Comparison of ENCODE assay signal across 8 cellular contexts in the genomic region with DNA sequence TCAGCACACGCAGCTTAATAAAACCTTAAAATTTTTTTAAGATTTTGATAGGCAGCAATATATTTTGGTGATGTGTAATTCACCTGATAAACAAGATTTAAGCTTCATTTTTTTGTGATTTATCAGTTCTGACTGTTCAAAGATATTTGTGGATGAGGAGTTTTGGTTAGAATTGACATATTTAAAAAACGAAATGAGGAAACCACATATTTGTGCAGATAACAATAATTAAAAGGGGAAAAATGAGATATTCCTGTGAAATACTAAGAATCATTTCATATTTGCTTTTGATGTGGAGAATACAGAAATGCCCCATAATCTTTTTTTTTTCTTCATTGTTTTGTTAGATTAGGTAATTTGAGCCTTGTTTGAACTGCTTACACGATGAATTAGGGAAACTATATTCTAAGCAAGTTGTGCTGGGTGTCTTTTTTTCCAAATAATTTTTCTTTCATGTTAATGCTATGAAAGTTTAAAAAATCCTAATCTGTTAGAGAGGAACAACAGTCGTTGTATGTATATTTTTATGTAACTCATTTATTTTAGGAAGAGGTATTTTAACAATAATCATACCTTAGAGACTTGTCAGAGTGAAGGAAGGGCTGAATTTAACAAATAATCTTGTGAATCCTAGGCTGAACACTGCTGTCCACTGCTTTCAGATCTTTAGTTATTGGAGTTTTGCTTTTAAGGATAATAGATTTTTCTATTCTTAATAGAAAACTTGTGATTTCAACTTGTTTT. TPM values are rescaled to one million over a fixed set of nuclear protein-coding genes. Genes with fewer than 3 reads are reported as not detected.
DNase-seq lines count a peak whose midpoint lies in the region; ATAC-seq, FAIRE-seq and TF ChIP-seq lines count a peak whose summit lies in the region.

No MANE protein-coding gene starts in this region.

- peaks cover 66% of the 10 kb centered on the region for H3K79me2 ChIP-seq in MM.1S (ENCODE audit: low read length)

- H3F3A ChIP-seq in MM.1S (ENCODE audit: insufficient read depth, low read length): peaks cover 2% of the 10 kb centered on the region; the same call in 1 of the 2 replicates

- no peaks in the 10 kb centered on the region for H3K9me2 ChIP-seq in MM.1S (replicated peaks; ENCODE audit: insufficient read depth, low read length)

- H3K27me3 Mint-ChIP-seq in CD4-positive, CD25-positive, alpha-beta regulatory T cell: peaks cover 4% of the 10 kb centered on the region
- no peaks in the 10 kb centered on the region for H3K27me3 Mint-ChIP-seq in natural killer cell treated with Interleukin-12 subunit alpha and Interleukin-12 subunit beta and Interleukin-15 and Interleukin-18, amount 100 ng/mL, for 72 hours

- H4K20me1 ChIP-seq in MM.1S (ENCODE audit: insufficient read depth, low read length): no peaks in the 10 kb centered on the region

- peaks cover 5% of the 10 kb centered on the region for H3K36me3 ChIP-seq in CD4-positive, CD25-positive, alpha-beta regulatory T cell (ENCODE audit: control insufficient read depth, insufficient read depth, low read length)
- no peaks in the 10 kb centered on the region for H3K36me3 ChIP-seq in MM.1S (replicated peaks; ENCODE audit: insufficient read depth, low read length)

- peak; percentile 38 for FAIRE-seq in colon (lab: Jason Lieb, UNC)

- peaks cover 34 to 59% (median 46%) of the 10 kb centered on the region in 4 donors for H3K4me1 Mint-ChIP-seq in CD4-positive, CD25-positive, alpha-beta regulatory T cell
- H3K4me1 Mint-ChIP-seq in natural killer cell treated with Interleukin-12 subunit alpha and Interleukin-12 subunit beta and Interleukin-15 and Interleukin-18, amount 100 ng/mL, for 72 hours (ENCODE audit: low read depth in 2 of 2): peaks cover 37 to 48% of the 10 kb centered on the region in 2 donors

- no peak for ATAC-seq in CD4-positive, CD25-positive, alpha-beta regulatory T cell (ENCODE audit: low read depth in 2 of 2)
- ATAC-seq in natural killer cell treated with Interleukin-12 subunit alpha and Interleukin-12 subunit beta and Interleukin-15 and Interleukin-18, amount 100 ng/mL, for 72 hours: no peak
- ATAC-seq in HG03571 (IDR thresholded peaks at IDR 0.05; ENCODE audit: unreplicated experiment): no peak
- no peak for ATAC-seq in GM21367 (IDR thresholded peaks at IDR 0.05; ENCODE audit: unreplicated experiment)

- no peaks in the 10 kb centered on the region for H3K9me3 Mint-ChIP-seq in CD4-positive, CD25-positive, alpha-beta regulatory T cell
- no peaks in the 10 kb centered on the region for H3K9me3 Mint-ChIP-seq in natural killer cell treated with Interleukin-12 subunit alpha and Interleukin-12 subunit beta and Interleukin-15 and Interleukin-18, amount 100 ng/mL, for 72 hours

- no peak for TF ChIP-seq CTCF in MM.1S (IDR thresholded peaks at IDR 0.05; ENCODE audit: low read length)

- peak overlapping the region; percentile 85 for H3K27ac ChIP-seq in CD4-positive, CD25-positive, alpha-beta regulatory T cell (ENCODE audit: insufficient read depth, low read length, poor library complexity, severe bottlenecking)
- peak overlapping the region; percentile 69; the same call in 1 of the 2 replicates for H3K27ac ChIP-seq in MM.1S (ENCODE audit: low read length)

- H3K27me3 ChIP-seq in CD4-positive, CD25-positive, alpha-beta regulatory T cell (ENCODE audit: control insufficient read depth, insufficient read depth, low read length): no peaks in the 10 kb centered on the region
- H3K27me3 ChIP-seq in MM.1S (replicated peaks; ENCODE audit: insufficient read depth, low read length): no peaks in the 10 kb centered on the region

- H3K4me3 Mint-ChIP-seq in CD4-positive, CD25-positive, alpha-beta regulatory T cell: peak overlapping the region; percentile 90 to 96 (median 94)
- peak overlapping the region; percentile 95 for H3K4me3 Mint-ChIP-seq in natural killer cell treated with Interleukin-12 subunit alpha and Interleukin-12 subunit beta and Interleukin-15 and Interleukin-18, amount 100 ng/mL, for 72 hours

- no peaks in the 10 kb centered on the region for H3K9me3 ChIP-seq in CD4-positive, CD25-positive, alpha-beta regulatory T cell (ENCODE audit: control insufficient read depth in 2 of 2, low read length in 2 of 2)
- no peaks in the 10 kb centered on the region for H3K9me3 ChIP-seq in MM.1S (replicated peaks; ENCODE audit: insufficient read depth, low read length)

- peak overlapping the region; percentile 46; the same call in 1 of the 2 replicates for H3K9ac ChIP-seq in MM.1S (ENCODE audit: low read length)

- peak overlapping the region; percentile 96 for H3K4me3 ChIP-seq in CD4-positive, CD25-positive, alpha-beta regulatory T cell (ENCODE audit: low read depth, low read length)
- H3K4me3 ChIP-seq in MM.1S (ENCODE audit: low read length): peak overlapping the region; percentile 79

- peak overlapping the region; percentile 90 to 91 (median 90) for H3K27ac Mint-ChIP-seq in CD4-positive, CD25-positive, alpha-beta regulatory T cell
- peak overlapping the region; percentile 92 to 98 for H3K27ac Mint-ChIP-seq in natural killer cell treated with Interleukin-12 subunit alpha and Interleukin-12 subunit beta and Interleukin-15 and Interleukin-18, amount 100 ng/mL, for 72 hours

- H3K4me1 ChIP-seq in CD4-positive, CD25-positive, alpha-beta regulatory T cell (ENCODE audit: control insufficient read depth, insufficient read depth, low read length, poor library complexity, severe bottlenecking): peaks cover 45% of the 10 kb centered on the region
- H3K4me1 ChIP-seq in MM.1S (ENCODE audit: low read length): no peaks in the 10 kb centered on the region

- no peak overlapping the region for H2AFZ ChIP-seq in MM.1S (ENCODE audit: low read length)

- H3K36me3 Mint-ChIP-seq in CD4-positive, CD25-positive, alpha-beta regulatory T cell: peaks cover 15% of the 10 kb centered on the region
- peaks cover 13% of the 10 kb centered on the region for H3K36me3 Mint-ChIP-seq in natural killer cell treated with Interleukin-12 subunit alpha and Interleukin-12 subunit beta and Interleukin-15 and Interleukin-18, amount 100 ng/mL, for 72 hours

- H3K4me2 ChIP-seq in MM.1S (ENCODE audit: low read depth, low read length): peak overlapping the region; percentile 81

- DNase-seq in CD4-positive, CD25-positive, alpha-beta regulatory T cell: no peak
- no peak for DNase-seq in MM.1S
- no peak for DNase-seq in natural killer cell treated with Interleukin-12 subunit alpha and Interleukin-12 subunit beta and Interleukin-15 and Interleukin-18, amount 100 ng/mL, for 72 hours (ENCODE audit: low spot score)
- DNase-seq in effector CD4-positive, alpha-beta T cell: no peak
- DNase-seq in activated CD4-positive, alpha-beta T cell treated with anti-CD3 and anti-CD28 coated beads for 48 hours: no peak

RNA-seq across cellular contexts. Expression of gene ARID1B, which starts 4.0 kb away (rescaled TPM):
- total RNA-seq in CD4-positive, CD25-positive, alpha-beta regulatory T cell: 186 TPM
- polyA plus RNA-seq in CD4-positive, CD25-positive, alpha-beta regulatory T cell: 10 to 100 TPM in 3 of 4 donors, 1 to 10 TPM in 1; 9.8 to 17.8 (median 12.2) TPM
- total RNA-seq in natural killer cell treated with Interleukin-12 subunit alpha and Interleukin-12 subunit beta and Interleukin-15 and Interleukin-18, amount 100 ng/mL, for 72 hours: 100 to 1,000 TPM in 1 of 2 donors, 10 to 100 TPM in 1; 92.3 to 129 TPM
